ENCODE assay signal across 10 cellular contexts in the genomic region with DNA sequence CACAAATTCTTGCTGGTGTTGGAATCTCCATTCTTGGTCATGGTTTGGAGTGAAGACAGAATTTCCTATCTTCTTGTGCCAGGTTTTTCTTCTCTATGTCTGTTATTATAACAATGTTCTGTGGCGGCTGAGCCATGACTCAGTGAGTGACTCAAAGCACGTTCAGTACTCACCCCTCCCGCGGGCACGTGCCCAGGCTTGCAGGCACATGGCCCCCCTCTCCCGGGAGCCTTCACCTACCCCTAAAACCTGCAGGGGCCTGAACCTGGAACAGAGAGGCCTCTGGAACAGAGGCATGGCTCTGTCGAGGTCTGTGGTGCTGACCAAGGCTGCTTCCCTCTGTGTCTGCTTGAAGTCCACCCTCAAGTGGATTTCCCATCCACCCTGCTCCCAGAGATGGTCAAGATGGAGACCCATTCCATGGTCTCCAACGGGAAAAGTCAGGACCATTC. TPM values are rescaled to one million over a fixed set of nuclear protein-coding genes. Genes with fewer than 3 reads are reported as not detected.
DNase-seq lines count a peak whose midpoint lies in the region; ATAC-seq, FAIRE-seq and TF ChIP-seq lines count a peak whose summit lies in the region.
"Had no signal": no experiment of that assay in that cellular context is flagged by ENCODE, and none has a peak within 500 bp of the region (broad histone marks: within the 10 kb centered on the region; RNA-seq: fewer than 3 reads in every experiment).

No MANE protein-coding gene starts in this region.

- H2BK120ac ChIP-seq in trophoblast cell (ENCODE audit: insufficient read depth, low read length, poor library complexity) = no peak overlapping the region

- H4K12ac ChIP-seq in trophoblast cell (ENCODE audit: low read depth, low read length) = no peak overlapping the region

- no peaks in the 10 kb centered on the region for H3K9me3 ChIP-seq in fibroblast of lung (ENCODE audit: control insufficient read depth, insufficient read depth, low read depth, low read length)
- H3K9me3 ChIP-seq in trophoblast cell (ENCODE audit: insufficient read depth, low read depth, low read length) = no peaks in the 10 kb centered on the region
- no peaks in the 10 kb centered on the region for H3K9me3 ChIP-seq in effector memory CD4-positive, alpha-beta T cell (ENCODE audit: control insufficient read depth, low read length)
- H3K9me3 ChIP-seq: neutrophil had no signal

- no peak overlapping the region for H3K9ac ChIP-seq in fibroblast of lung (ENCODE audit: insufficient read depth, low read length)
- no peak overlapping the region for H3K9ac ChIP-seq in trophoblast cell (ENCODE audit: low read length)

- H4K20me1 ChIP-seq in fibroblast of lung (ENCODE audit: control insufficient read depth, extremely low read depth, insufficient read depth, low read length) = no peaks in the 10 kb centered on the region

- H4K8ac ChIP-seq in trophoblast cell (ENCODE audit: low read depth, low read length) = no peak overlapping the region

- no peak overlapping the region for H3K4ac ChIP-seq in trophoblast cell (ENCODE audit: low read depth, low read length)

- H3K23ac ChIP-seq in trophoblast cell (ENCODE audit: low read length) = no peak overlapping the region

- peak; percentile 30 for FAIRE-seq in RCC 7860 (lab: Jason Lieb, UNC)

- H2AK5ac ChIP-seq in trophoblast cell (ENCODE audit: low read length) = no peak overlapping the region

- no peak overlapping the region for H2BK12ac ChIP-seq in trophoblast cell (ENCODE audit: low read length)

- H3K4me2 ChIP-seq in fibroblast of lung (ENCODE audit: extremely low read depth, insufficient read depth, low read length) (peak overlapping the region; percentile 48), trophoblast cell (ENCODE audit: low read length) (no peak overlapping the region)

- no peak overlapping the region for H2AFZ ChIP-seq in fibroblast of lung (ENCODE audit: low read length)
- no peak overlapping the region for H2AFZ ChIP-seq in trophoblast cell (ENCODE audit: insufficient read depth, low read length, poor library complexity)

- ATAC-seq in GM21717 (IDR thresholded peaks at IDR 0.05; ENCODE audit: unreplicated experiment) (no peak), GM19467 (IDR thresholded peaks at IDR 0.05; ENCODE audit: unreplicated experiment) (no peak), HG03439 (IDR thresholded peaks at IDR 0.05; ENCODE audit: unreplicated experiment) (no peak)

- no CpG with 5 or more reads among the region's 8 CpGs for WGBS in trophoblast cell (ENCODE audit: extremely low coverage, insufficient coverage, insufficient read length)

- H3K27ac ChIP-seq in fibroblast of lung (ENCODE audit: insufficient read depth, low read length) = no peak overlapping the region
- no peak overlapping the region for H3K27ac ChIP-seq in trophoblast cell (ENCODE audit: low read depth, low read length)
- no peak overlapping the region for H3K27ac ChIP-seq in effector memory CD4-positive, alpha-beta T cell (ENCODE audit: insufficient read depth, low read length, poor library complexity, severe bottlenecking)
- H3K27ac ChIP-seq: neutrophil, VCaP had no signal

- H2BK5ac ChIP-seq in trophoblast cell (ENCODE audit: low read depth, low read length, poor library complexity) = no peak overlapping the region

- H3K14ac ChIP-seq in trophoblast cell (ENCODE audit: low read length) = no peak overlapping the region

- H3K36me3 ChIP-seq in fibroblast of lung (ENCODE audit: control insufficient read depth, insufficient read depth, low read length) (peaks cover 3% of the 10 kb centered on the region), trophoblast cell (ENCODE audit: control insufficient read depth in 1 of 2, insufficient read depth in 2 of 2, low read length in 2 of 2) (peaks cover 43 to 46% of the 10 kb centered on the region in 2 experiments)
- H3K36me3 ChIP-seq in effector memory CD4-positive, alpha-beta T cell (ENCODE audit: control insufficient read depth, insufficient read depth, low read length) = no peaks in the 10 kb centered on the region
- H3K36me3 ChIP-seq: neutrophil had no signal

- no peaks in the 10 kb centered on the region for H3K79me2 ChIP-seq in fibroblast of lung (ENCODE audit: control insufficient read depth, insufficient read depth, low read length)
- no peaks in the 10 kb centered on the region for H3K79me2 ChIP-seq in trophoblast cell (ENCODE audit: control insufficient read depth, insufficient read depth, low read length, poor library complexity)

- no peaks in the 10 kb centered on the region for H3K79me1 ChIP-seq in trophoblast cell (ENCODE audit: low read length)

- no peak overlapping the region for H4K91ac ChIP-seq in trophoblast cell (ENCODE audit: low read depth, low read length)

- no peak overlapping the region for H3K4me3 ChIP-seq in fibroblast of lung (replicated peaks in 1 of 4; ENCODE audit: control extremely low read depth in 1 of 4, insufficient read depth in 1 of 4, low read depth in 3 of 4, low read length in 4 of 4)
- H3K4me3 ChIP-seq in trophoblast cell (ENCODE audit: low read depth, low read length) = no peak overlapping the region
- no peak overlapping the region for H3K4me3 ChIP-seq in effector memory CD4-positive, alpha-beta T cell (ENCODE audit: insufficient read depth, low read depth, low read length, poor library complexity, severe bottlenecking)

- H3K4me1 ChIP-seq in fibroblast of lung (ENCODE audit: control insufficient read depth, extremely low read depth, insufficient read depth, low read length) (peaks cover 6% of the 10 kb centered on the region), trophoblast cell (ENCODE audit: control insufficient read depth in 1 of 2, insufficient read depth in 2 of 2, low read length in 2 of 2) (no peaks in the 10 kb centered on the region)
- no peaks in the 10 kb centered on the region for H3K4me1 ChIP-seq in effector memory CD4-positive, alpha-beta T cell (ENCODE audit: control insufficient read depth, insufficient read depth, low read length, poor library complexity, severe bottlenecking)

- peaks cover 2% of the 10 kb centered on the region for H3K27me3 ChIP-seq in fibroblast of lung (ENCODE audit: control insufficient read depth, insufficient read depth, low read length)
- no peaks in the 10 kb centered on the region for H3K27me3 ChIP-seq in trophoblast cell (ENCODE audit: insufficient read depth, low read length)
- no peaks in the 10 kb centered on the region for H3K27me3 ChIP-seq in effector memory CD4-positive, alpha-beta T cell (replicated peaks; ENCODE audit: control insufficient read depth, insufficient read depth, low read length, poor library complexity, severe bottlenecking)
- H3K27me3 ChIP-seq: neutrophil had no signal

- TF ChIP-seq CTCF in fibroblast of lung (conservative IDR thresholded peaks at IDR 0.05 in 1 of 2, IDR thresholded peaks at IDR 0.05 in 1 of 2; ENCODE audit: low read depth in 1 of 2, low read length in 2 of 2) = no peak

- DNase-seq in Ammon's horn (ENCODE audit: low spot score) (peak; percentile 30), RCC 7860 (ENCODE audit: low spot score) (peak; percentile 58), fibroblast of lung (ENCODE audit: low read depth in 2 of 2) (peak; percentile 94), trophoblast cell (peak; percentile 33 to 64)
- no peak for DNase-seq in effector memory CD4-positive, alpha-beta T cell

- no peak overlapping the region for H3K18ac ChIP-seq in trophoblast cell (ENCODE audit: low read length)

RNA-seq across cellular contexts. Expression of gene PLXNB1, which starts 27.6 kb away (rescaled TPM):
- 37.2 and 44.6 TPM in 2 replicates for total RNA-seq in fibroblast of lung
- 12.8 and 14.3 TPM in 2 replicates for polyA plus RNA-seq in fibroblast of lung
- polyA plus RNA-seq in fibroblast of lung (2012) = 12.0 and 14.9 TPM in 2 replicates
- polyA minus RNA-seq in fibroblast of lung (ENCODE audit: low replicate concordance) = 33.0 and 36.1 TPM in 2 replicates
- polyA plus RNA-seq in trophoblast cell (2013) = 48.1 and 50.4 TPM in 2 replicates

RNA-seq across cellular contexts. Expression of gene FBXW12, which starts 30.3 kb away (rescaled TPM):
- not detected in 2 replicates for total RNA-seq in fibroblast of lung
- 0.05 and 0.06 TPM in 2 replicates for polyA plus RNA-seq in fibroblast of lung
- polyA plus RNA-seq in fibroblast of lung (2012) = not detected in 2 replicates
- polyA minus RNA-seq in fibroblast of lung (ENCODE audit: low replicate concordance) = not detected in 2 replicates
- 0.04 TPM in 1 of 2 replicates, not detected in the other for polyA plus RNA-seq in trophoblast cell (2013)

RNA-seq across cellular contexts. Expression of gene CCDC51, which starts 37.6 kb away (rescaled TPM):
- total RNA-seq in fibroblast of lung = 19.3 and 27.2 TPM in 2 replicates
- polyA plus RNA-seq in fibroblast of lung = 11.9 and 14.8 TPM in 2 replicates
- polyA plus RNA-seq in fibroblast of lung (2012) = 12.2 and 13.9 TPM in 2 replicates
- polyA minus RNA-seq in fibroblast of lung (ENCODE audit: low replicate concordance) = 5.0 and 8.6 TPM in 2 replicates
- 11.1 and 11.5 TPM in 2 replicates for polyA plus RNA-seq in trophoblast cell (2013)

RNA-seq across cellular contexts. Expression of gene TMA7, which starts 37.8 kb away (rescaled TPM):
- 305 and 306 TPM in 2 replicates for total RNA-seq in fibroblast of lung
- 337 and 356 TPM in 2 replicates for polyA plus RNA-seq in fibroblast of lung
- 561 and 583 TPM in 2 replicates for polyA plus RNA-seq in fibroblast of lung (2012)
- polyA minus RNA-seq in fibroblast of lung (ENCODE audit: low replicate concordance) = 0.59 TPM in 1 of 2 replicates, not detected in the other
- polyA plus RNA-seq in trophoblast cell (2013) = 586 and 607 TPM in 2 replicates

RNA-seq across cellular contexts. Expression of gene ATRIP, which starts 44.2 kb away (rescaled TPM):
- total RNA-seq in fibroblast of lung = 3.0 and 3.6 TPM in 2 replicates
- 5.0 and 7.0 TPM in 2 replicates for polyA plus RNA-seq in fibroblast of lung
- polyA plus RNA-seq in fibroblast of lung (2012) = 3.9 and 8.3 TPM in 2 replicates
- 10.2 and 28.6 TPM in 2 replicates for polyA minus RNA-seq in fibroblast of lung (ENCODE audit: low replicate concordance)
- polyA plus RNA-seq in trophoblast cell (2013) = 9.1 and 9.8 TPM in 2 replicates

Comparison
In these comparisons a context has a peak if more than half of its experiments do, and no peak if none do; other contexts are left out.
1. DNase-seq: peak in Ammon's horn (single experiment), RCC 7860 (single experiment), fibroblast of lung (2 of 2) and trophoblast cell (2 of 2); none in effector memory CD4-positive, alpha-beta T cell (0 of 3).